16 cellular contexts compared by ENCODE assay signal in the genomic region with DNA sequence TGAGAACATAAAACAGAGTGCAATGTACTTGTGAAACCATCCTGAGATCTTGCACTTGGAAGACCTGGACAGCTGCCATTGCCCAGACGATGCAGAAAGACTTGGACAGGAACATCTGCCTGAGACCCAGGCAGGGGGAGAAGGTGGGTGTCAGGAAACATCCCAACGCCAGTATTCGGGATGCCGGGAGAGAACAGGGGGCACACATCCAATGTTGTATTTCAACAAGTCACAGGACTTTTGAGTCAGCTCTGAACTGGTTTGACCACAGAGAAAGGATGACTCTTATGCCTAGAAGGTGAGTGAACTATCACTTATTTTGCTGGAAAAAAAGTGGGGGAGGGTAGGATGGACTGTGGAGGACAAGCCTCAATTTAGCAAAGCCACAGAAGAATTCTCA.
DNase-seq lines count a peak whose midpoint lies in the region; ATAC-seq and TF ChIP-seq lines count a peak whose summit lies in the region.
"Had no signal": no experiment of that assay in that cellular context is flagged by ENCODE, and none has a peak within 500 bp of the region (broad histone marks: within the 10 kb centered on the region; RNA-seq: fewer than 3 reads in every experiment).

No MANE protein-coding gene starts in this region.

- no TSS peak for BruUV-seq in PC-3 (replicated peaks; lab: Mats Ljungman, UMichigan)

- H3K9ac ChIP-seq in PC-3 (ENCODE audit: low read length) (no peak overlapping the region; the same call in 1 of the 2 replicates), trophoblast cell (ENCODE audit: low read length) (no peak overlapping the region)

- no peaks in the 10 kb centered on the region for H3K36me3 ChIP-seq in PC-3 (ENCODE audit: low read depth, low read length)
- no peaks in the 10 kb centered on the region for H3K36me3 ChIP-seq in esophagus squamous epithelium
- no peaks in the 10 kb centered on the region for H3K36me3 ChIP-seq in trophoblast cell (ENCODE audit: control insufficient read depth in 1 of 2, insufficient read depth in 2 of 2, low read length in 2 of 2)
- H3K36me3 ChIP-seq: thyroid gland had no signal

- 16 to 41% methylated on average over 4 of the region's 4 CpGs for WGBS in esophagus squamous epithelium, 2 donors
- WGBS in trophoblast cell (ENCODE audit: extremely low coverage, insufficient coverage, insufficient read length) = no CpG with 5 or more reads among the region's 4 CpGs

- H3K9me3 ChIP-seq in PC-3 (ENCODE audit: low read length) (no peaks in the 10 kb centered on the region), esophagus squamous epithelium (no peaks in the 10 kb centered on the region), trophoblast cell (ENCODE audit: insufficient read depth, low read depth, low read length) (peaks cover 5% of the 10 kb centered on the region)
- H3K9me3 ChIP-seq: thyroid gland had no signal

- peak overlapping the region; percentile 79 for H2BK120ac ChIP-seq in trophoblast cell (ENCODE audit: insufficient read depth, low read length, poor library complexity)

- POLR2A ChIA-PET in PC-3 (lab: Charles Lee; ENCODE audit: unreplicated experiment) = no interaction called here

- peak overlapping the region; percentile 16 for H4K12ac ChIP-seq in trophoblast cell (ENCODE audit: low read depth, low read length)

- H3K23ac ChIP-seq in trophoblast cell (ENCODE audit: low read length) = no peak overlapping the region

- peaks cover 11% of the 10 kb centered on the region for H3K79me1 ChIP-seq in trophoblast cell (ENCODE audit: low read length)

- ATAC-seq in PC-3 (peak; percentile 33; the same call in 1 of the 2 replicates), HG02759 (IDR thresholded peaks at IDR 0.05; ENCODE audit: unreplicated experiment) (no peak)

- no peaks in the 10 kb centered on the region for H3F3A ChIP-seq in PC-3 (ENCODE audit: low read length, unreplicated experiment)

- peak overlapping the region; percentile 2 for H2BK5ac ChIP-seq in trophoblast cell (ENCODE audit: low read depth, low read length, poor library complexity)

- no peaks in the 10 kb centered on the region for H3K79me2 ChIP-seq in PC-3 (ENCODE audit: low read length)
- no peaks in the 10 kb centered on the region for H3K79me2 ChIP-seq in trophoblast cell (ENCODE audit: control insufficient read depth, insufficient read depth, low read length, poor library complexity)

- H3K4me3 ChIP-seq in PC-3 (ENCODE audit: low read length) (peak overlapping the region; percentile 31; the same call in 1 of the 2 replicates), esophagus squamous epithelium (peak overlapping the region in 1 of 4 donors; percentile 26), trophoblast cell (ENCODE audit: low read depth, low read length) (no peak overlapping the region)
- H3K4me3 ChIP-seq: thyroid gland had no signal

- CTCF ChIA-PET in PC-3 (lab: Charles Lee) = no interaction called here

- H3K4me2 ChIP-seq in PC-3 (ENCODE audit: low read length) (peak overlapping the region; percentile 77), trophoblast cell (ENCODE audit: low read length) (peak overlapping the region; percentile 9)

- peak overlapping the region; percentile 28 for H3K4ac ChIP-seq in trophoblast cell (ENCODE audit: low read depth, low read length)

- H3K14ac ChIP-seq in trophoblast cell (ENCODE audit: low read length) = peak overlapping the region; percentile 59

- H2AFZ ChIP-seq in PC-3 (ENCODE audit: low read length) (peak overlapping the region; percentile 78), trophoblast cell (ENCODE audit: insufficient read depth, low read length, poor library complexity) (no peak overlapping the region)

- H3K27ac ChIP-seq in PC-3 (ENCODE audit: low read length) (peak overlapping the region; percentile 64), esophagus squamous epithelium (peak overlapping the region; percentile 25 to 85 (median 61)), trophoblast cell (ENCODE audit: low read depth, low read length) (no peak overlapping the region)
- H3K27ac ChIP-seq: thyroid gland had no signal

- H3K27me3 ChIP-seq in PC-3 (ENCODE audit: low read length) (no peaks in the 10 kb centered on the region), esophagus squamous epithelium (peaks cover 0 to 51% (median 0%) of the 10 kb centered on the region in 4 donors), trophoblast cell (ENCODE audit: insufficient read depth, low read length) (no peaks in the 10 kb centered on the region)
- H3K27me3 ChIP-seq: thyroid gland had no signal

- TF ChIP-seq CTCF in PC-3 (conservative IDR thresholded peaks at IDR 0.05; ENCODE audit: low read depth, low read length) = no peak
- no peak for TF ChIP-seq CTCF in esophagus squamous epithelium (IDR thresholded peaks at IDR 0.05)

- H2BK12ac ChIP-seq in trophoblast cell (ENCODE audit: low read length) = peak overlapping the region; percentile 85

- no peaks in the 10 kb centered on the region for H4K20me1 ChIP-seq in PC-3 (ENCODE audit: low read length)

- H4K8ac ChIP-seq in trophoblast cell (ENCODE audit: low read depth, low read length) = peak overlapping the region; percentile 28

- H3K9me2 ChIP-seq in PC-3 (replicated peaks; ENCODE audit: low read length) = no peaks in the 10 kb centered on the region

- intact Hi-C loops in PC-3 (cut with micrococcal nuclease) (no loop called here), esophagus squamous epithelium (cut with DNase I) (no loop called here), head of caudate nucleus (cut with DNase I) (no loop called here)

- H4K91ac ChIP-seq in trophoblast cell (ENCODE audit: low read depth, low read length) = peak overlapping the region; percentile 90

- H3K4me1 ChIP-seq in PC-3 (ENCODE audit: insufficient read depth, low read length) = peaks cover 31% of the 10 kb centered on the region
- peaks cover 0 to 19% (median 10%) of the 10 kb centered on the region in 3 donors for H3K4me1 ChIP-seq in esophagus squamous epithelium
- H3K4me1 ChIP-seq in trophoblast cell (ENCODE audit: control insufficient read depth in 1 of 2, insufficient read depth in 2 of 2, low read length in 2 of 2) = peaks cover 17 to 20% of the 10 kb centered on the region in 2 experiments

- H2AK5ac ChIP-seq in trophoblast cell (ENCODE audit: low read length) = no peak overlapping the region

- DNase-seq in AG08395 (ENCODE audit: low spot score) = peak; percentile 47
- peak; percentile 64 for DNase-seq in PC-3
- no peak for DNase-seq in esophagus squamous epithelium (lab: John Stamatoyannopoulos, UW)
- DNase-seq in trophoblast cell = peak in 1 of 2 donors; percentile 29
- no peak for DNase-seq in NCI-H345 (lab: John Stamatoyannopoulos, UW)
- no peak for DNase-seq in head of caudate nucleus
- DNase-seq in cerebellum (ENCODE audit: low spot score) = no peak
- DNase-seq: activated CD4-positive, alpha-beta T cell treated with anti-CD3 and anti-CD28 coated beads for 1 hour; activated CD8-positive, alpha-beta memory T cell treated with anti-CD3 and anti-CD28 coated beads, Interleukin-2, amount 50 U/mL, for 4 hours; caudate nucleus; hippocampal formation; left cardiac atrium; NCI-H2107; NCI-H774 had no signal

- TF ChIP-seq POLR2A in esophagus squamous epithelium (IDR thresholded peaks at IDR 0.05) = no peak

- H3K18ac ChIP-seq in trophoblast cell (ENCODE audit: low read length) = peak overlapping the region; percentile 7

Comparison
In these comparisons a context has a peak if more than half of its experiments do, and no peak if none do; other contexts are left out.
1. DNase-seq: peak in AG08395 (single experiment) and PC-3 (single experiment); none in esophagus squamous epithelium (single experiment), NCI-H345 (single experiment), head of caudate nucleus (0 of 42) and cerebellum (single experiment).